ENCODE assay signal across 18 cellular contexts in genomic region chr12:52347016-52347415, GRCh38. TPM values are rescaled to one million over a fixed set of nuclear protein-coding genes. Genes with fewer than 3 reads are reported as not detected.
"Had no signal": no experiment of that assay in that cellular context is flagged by ENCODE, and none has a peak within 500 bp of the region (broad histone marks: within the 10 kb centered on the region; RNA-seq: fewer than 3 reads in every experiment).

No MANE protein-coding gene starts in this region.

- H3K4me1 ChIP-seq: gastrocnemius medialis, testis had no signal

- H3K4me3 ChIP-seq: gastrocnemius medialis, heart right ventricle, testis had no signal

- H3K27ac ChIP-seq: gastrocnemius medialis, heart right ventricle, testis had no signal

- H3K27ac Mint-ChIP-seq: activated naive CD8-positive, alpha-beta T cell treated with anti-CD3 and anti-CD28 coated beads for 36 hours; T-helper 1 cell treated with Interleukin-12 subunit alpha and Interleukin-12 subunit beta and Interleukin-4 antibody, amounts not matched to agents 30 μg/mL and 1 μg/mL, for 36 hours had no signal

- H3K9me3 Mint-ChIP-seq: activated naive CD8-positive, alpha-beta T cell treated with anti-CD3 and anti-CD28 coated beads for 36 hours; T-helper 1 cell treated with Interleukin-12 subunit alpha and Interleukin-12 subunit beta and Interleukin-4 antibody, amounts not matched to agents 30 μg/mL and 1 μg/mL, for 36 hours had no signal

- H3K36me3 ChIP-seq: gastrocnemius medialis, heart right ventricle had no signal

- DNase-seq: activated CD4-positive, alpha-beta T cell treated with anti-CD3 and anti-CD28 coated beads, Interleukin-2, amount 50 U/mL, for 1 hour; activated naive CD8-positive, alpha-beta T cell treated with anti-CD3 and anti-CD28 coated beads for 36 hours; activated T-cell treated with anti-CD3 and anti-CD28 coated beads for 4 hours; gastrocnemius medialis; mesendoderm; stimulated activated CD4-positive, alpha-beta T cell treated with anti-CD3 and anti-CD28 coated beads, Interleukin-4, amount 100 ng/mL, for 1 hour; stimulated activated CD8-positive, alpha-beta memory T cell treated with anti-CD3 and anti-CD28 coated beads, Interleukin-4, amount 100 ng/mL, for 48 hours; stimulated activated naive CD8-positive, alpha-beta T cell treated with anti-CD3 and anti-CD28 coated beads, Interleukin-15, Interleukin-2, amounts not matched to agents 100 U/mL and 50 U/mL, for 24 hours; testis had no signal

- H3K27me3 ChIP-seq: gastrocnemius medialis, testis had no signal

- H3K4me3 Mint-ChIP-seq: activated naive CD8-positive, alpha-beta T cell treated with anti-CD3 and anti-CD28 coated beads for 36 hours; T-helper 1 cell treated with Interleukin-12 subunit alpha and Interleukin-12 subunit beta and Interleukin-4 antibody, amounts not matched to agents 30 μg/mL and 1 μg/mL, for 36 hours had no signal

- H3K36me3 Mint-ChIP-seq: activated naive CD8-positive, alpha-beta T cell treated with anti-CD3 and anti-CD28 coated beads for 36 hours had no signal

- H3K9me3 ChIP-seq: gastrocnemius medialis, testis had no signal

RNA-seq across cellular contexts. Expression of gene KRT85, which starts 20.3 kb away (rescaled TPM):
- total RNA-seq: activated CD8-positive, alpha-beta memory T cell treated with anti-CD3 and anti-CD28 coated beads for 36 hours; activated naive CD8-positive, alpha-beta T cell treated with anti-CD3 and anti-CD28 coated beads for 36 hours; bronchial epithelial cell; endothelial cell of umbilical vein; gastrocnemius medialis; heart right ventricle; liver; omental fat pad; urinary bladder had no signal

RNA-seq across cellular contexts. Expression of gene KRT83, which starts 25.8 kb away (rescaled TPM):
- total RNA-seq: activated CD8-positive, alpha-beta memory T cell treated with anti-CD3 and anti-CD28 coated beads for 36 hours; activated naive CD8-positive, alpha-beta T cell treated with anti-CD3 and anti-CD28 coated beads for 36 hours; bronchial epithelial cell; endothelial cell of umbilical vein; heart right ventricle; liver; omental fat pad; pulmonary artery endothelial cell; urinary bladder had no signal

RNA-seq across cellular contexts. Expression of gene KRT84, which starts 38.4 kb away (rescaled TPM):
- total RNA-seq: activated CD8-positive, alpha-beta memory T cell treated with anti-CD3 and anti-CD28 coated beads for 36 hours; activated naive CD8-positive, alpha-beta T cell treated with anti-CD3 and anti-CD28 coated beads for 36 hours; bronchial epithelial cell; endothelial cell of umbilical vein; gastrocnemius medialis; heart right ventricle; liver; omental fat pad; pulmonary artery endothelial cell; urinary bladder had no signal

RNA-seq across cellular contexts. Expression of gene KRT81, which starts 55.7 kb away (rescaled TPM):
- total RNA-seq: activated CD8-positive, alpha-beta memory T cell treated with anti-CD3 and anti-CD28 coated beads for 36 hours; activated naive CD8-positive, alpha-beta T cell treated with anti-CD3 and anti-CD28 coated beads for 36 hours; endothelial cell of umbilical vein; gastrocnemius medialis; heart right ventricle; liver; omental fat pad; pulmonary artery endothelial cell; urinary bladder had no signal

RNA-seq across cellular contexts. Expression of gene KRT82, which starts 59.1 kb away (rescaled TPM):
- total RNA-seq: activated CD8-positive, alpha-beta memory T cell treated with anti-CD3 and anti-CD28 coated beads for 36 hours; activated naive CD8-positive, alpha-beta T cell treated with anti-CD3 and anti-CD28 coated beads for 36 hours; bronchial epithelial cell; endothelial cell of umbilical vein; gastrocnemius medialis; heart right ventricle; liver; omental fat pad; pulmonary artery endothelial cell; testis; urinary bladder had no signal
